32 cellular contexts compared by ENCODE assay signal in genomic region chr21:33622253-33622652, GRCh38.
"Had no signal": no experiment of that assay in that cellular context is flagged by ENCODE, and none has a peak within 500 bp of the region (broad histone marks: within the 10 kb centered on the region; RNA-seq: fewer than 3 reads in every experiment).

No MANE protein-coding gene starts in this region.

- H3K4me1 ChIP-seq: adrenal gland, body of pancreas, breast epithelium, Peyer's patch, SJSA1 had no signal

- H3K27ac Mint-ChIP-seq: activated CD4-positive, alpha-beta T cell treated with anti-CD3 and anti-CD28 coated beads for 36 hours; activated CD4-positive, alpha-beta T cell treated with anti-CD3 and anti-CD28 coated beads, Interleukin-2, amount 10 ng/mL, durations not matched to agents 7 days and 5 days; activated CD8-positive, alpha-beta T cell treated with anti-CD3 and anti-CD28 coated beads, Interleukin-2, amount 10 ng/mL, durations not matched to agents 7 days and 5 days; activated naive CD4-positive, alpha-beta T cell treated with anti-CD3 and anti-CD28 coated beads for 36 hours; activated T-helper 1 cell treated with anti-CD3 and anti-CD28 coated beads, Interleukin-12 subunit alpha, Interleukin-12 subunit beta, Interleukin-2, Interleukin-4 antibody, amounts not matched to agents 30 ng/mL and 10 ng/mL and 1 ng/mL, durations not matched to agents 14 hours and 24 hours and 36 hours; T-helper 1 cell treated with Interleukin-12 subunit alpha and Interleukin-12 subunit beta and Interleukin-4 antibody, amounts not matched to agents 30 μg/mL and 1 μg/mL, for 36 hours; T-helper 2 cell treated with Interferon-gamma antibody and Interleukin-4, amounts not matched to agents 5 μg/mL and 100 μg/mL, for 36 hours had no signal

- H3K27ac ChIP-seq: adrenal gland, body of pancreas, breast epithelium, KMS-11, Peyer's patch, SJSA1 had no signal

- H3K27me3 ChIP-seq: adrenal gland, body of pancreas, breast epithelium, Peyer's patch, SJSA1 had no signal

- H3K36me3 ChIP-seq: breast epithelium had no signal

- H3K4me2 ChIP-seq: KMS-11, SK-N-SH had no signal

- FAIRE-seq: astrocyte, TTC549 had no signal

- H3K4me3 Mint-ChIP-seq: activated CD4-positive, alpha-beta T cell treated with anti-CD3 and anti-CD28 coated beads for 36 hours; activated CD4-positive, alpha-beta T cell treated with anti-CD3 and anti-CD28 coated beads, Interleukin-2, amount 10 ng/mL, durations not matched to agents 7 days and 5 days; activated CD8-positive, alpha-beta T cell treated with anti-CD3 and anti-CD28 coated beads, Interleukin-2, amount 10 ng/mL, durations not matched to agents 7 days and 5 days; activated naive CD4-positive, alpha-beta T cell treated with anti-CD3 and anti-CD28 coated beads for 36 hours; activated T-cell treated with anti-CD3 and anti-CD28 coated beads, Interleukin-2, amount 50 U/mL, for 4 hours; activated T-helper 1 cell treated with anti-CD3 and anti-CD28 coated beads, Interleukin-12 subunit alpha, Interleukin-12 subunit beta, Interleukin-2, Interleukin-4 antibody, amounts not matched to agents 30 ng/mL and 10 ng/mL and 1 ng/mL, durations not matched to agents 14 hours and 24 hours and 36 hours; T-helper 1 cell treated with Interleukin-12 subunit alpha and Interleukin-12 subunit beta and Interleukin-4 antibody, amounts not matched to agents 30 μg/mL and 1 μg/mL, for 36 hours; T-helper 2 cell treated with Interferon-gamma antibody and Interleukin-4, amounts not matched to agents 5 μg/mL and 100 μg/mL, for 36 hours had no signal

- H3K9me3 ChIP-seq: adrenal gland, body of pancreas, breast epithelium, Peyer's patch, SJSA1, SK-N-SH had no signal

- H3K36me3 Mint-ChIP-seq: activated naive CD4-positive, alpha-beta T cell treated with anti-CD3 and anti-CD28 coated beads, Interleukin-2, amount 50 U/mL, for 72 hours had no signal

- H3K4me1 Mint-ChIP-seq: activated CD4-positive, alpha-beta T cell treated with anti-CD3 and anti-CD28 coated beads for 36 hours had no signal

- H3K9me3 Mint-ChIP-seq: activated CD4-positive, alpha-beta T cell treated with anti-CD3 and anti-CD28 coated beads, Interleukin-2, amount 10 ng/mL, durations not matched to agents 7 days and 5 days; activated naive CD4-positive, alpha-beta T cell treated with anti-CD3 and anti-CD28 coated beads for 36 hours; activated naive CD4-positive, alpha-beta T cell treated with anti-CD3 and anti-CD28 coated beads, Interleukin-2, amount 50 U/mL, for 72 hours; activated T-cell treated with anti-CD3 and anti-CD28 coated beads, Interleukin-2, amount 50 U/mL, for 4 hours; activated T-helper 1 cell treated with anti-CD3 and anti-CD28 coated beads, Interleukin-12 subunit alpha, Interleukin-12 subunit beta, Interleukin-2, Interleukin-4 antibody, amounts not matched to agents 30 ng/mL and 10 ng/mL and 1 ng/mL, durations not matched to agents 14 hours and 24 hours and 36 hours; T-helper 1 cell treated with Interleukin-12 subunit alpha and Interleukin-12 subunit beta and Interleukin-4 antibody, amounts not matched to agents 30 μg/mL and 1 μg/mL, for 36 hours; T-helper 2 cell treated with Interferon-gamma antibody and Interleukin-4, amounts not matched to agents 5 μg/mL and 100 μg/mL, for 36 hours had no signal

- ATAC-seq: activated CD4-positive, alpha-beta T cell treated with anti-CD3 and anti-CD28 coated beads for 36 hours; activated CD4-positive, CD25-positive, alpha-beta regulatory T cell treated with anti-CD3 and anti-CD28 coated beads, Interleukin-2, amount 50 U/mL, for 24 hours; activated CD8-positive, alpha-beta T cell treated with anti-CD3 and anti-CD28 coated beads, Interleukin-2, amount 10 ng/mL, durations not matched to agents 7 days and 5 days; activated naive CD4-positive, alpha-beta T cell treated with anti-CD3 and anti-CD28 coated beads, Interleukin-2, amount 50 U/mL, for 72 hours; activated T-cell treated with anti-CD3 and anti-CD28 coated beads, Interleukin-2, amount 50 U/mL, for 4 hours; body of pancreas; PC-3 had no signal

- H3K9ac ChIP-seq: KMS-11, SK-N-SH had no signal

- DNase-seq: activated CD4-positive, alpha-beta T cell treated with anti-CD3 and anti-CD28 coated beads for 36 hours; activated CD4-positive, alpha-beta T cell treated with anti-CD3 and anti-CD28 coated beads, Interleukin-2, amount 10 ng/mL, durations not matched to agents 7 days and 5 days; activated CD4-positive, alpha-beta T cell treated with anti-CD3 and anti-CD28 coated beads, Interleukin-2, amount 50 U/mL, for 48 hours; activated CD8-positive, alpha-beta T cell treated with anti-CD3 and anti-CD28 coated beads, Interleukin-2, amount 10 ng/mL, durations not matched to agents 7 days and 5 days; activated gamma-delta T cell treated with Interleukin-2 at 50 U/mL for 16 hours; activated naive CD4-positive, alpha-beta T cell treated with anti-CD3 and anti-CD28 coated beads for 36 hours; activated T-cell treated with anti-CD3 and anti-CD28 coated beads, Interleukin-2, amount 50 U/mL, for 4 hours; adrenal gland; body of pancreas; NCI-H1092 treated with DMSO at 0.1 percent for 48 hours; NCI-H1417; NCI-H146; NCI-H187 treated with DMSO at 0.1 percent for 48 hours; NCI-H2081; NCI-H345; NCI-H748 treated with DMSO at 0.1 percent for 48 hours; NK-92 treated with Interleukin-12 subunit alpha and Interleukin-12 subunit beta, amount 100 ng/mL, for 24 hours; PC-3; Peyer's patch; RPMI8226; SHP77 treated with DMSO at 0.1 percent for 48 hours; SK-N-SH had no signal

- H3K9me2 ChIP-seq: SK-N-SH had no signal

- H3K4me3 ChIP-seq: adrenal gland, body of pancreas, breast epithelium, Peyer's patch, SJSA1 had no signal

- H3K27me3 Mint-ChIP-seq: activated CD4-positive, alpha-beta T cell treated with anti-CD3 and anti-CD28 coated beads for 36 hours; activated CD4-positive, alpha-beta T cell treated with anti-CD3 and anti-CD28 coated beads, Interleukin-2, amount 10 ng/mL, durations not matched to agents 7 days and 5 days had no signal
